Comparison of ENCODE assay signal across 12 cellular contexts in genomic region chr6:149331043-149331807, GRCh38. TPM values are rescaled to one million over a fixed set of nuclear protein-coding genes. Genes with fewer than 3 reads are reported as not detected.
DNase-seq lines count a peak whose midpoint lies in the region; ATAC-seq and TF ChIP-seq lines count a peak whose summit lies in the region.
"Had no signal": no experiment of that assay in that cellular context is flagged by ENCODE, and none has a peak within 500 bp of the region (broad histone marks: within the 10 kb centered on the region; RNA-seq: fewer than 3 reads in every experiment).

No MANE protein-coding gene starts in this region.

- H3K27ac ChIP-seq in CD4-positive, CD25-positive, alpha-beta regulatory T cell (ENCODE audit: insufficient read depth, low read length, poor library complexity, severe bottlenecking): no peak overlapping the region
- H3K27ac ChIP-seq in vagina: no peak overlapping the region
- H3K27ac ChIP-seq: brain microvascular endothelial cell had no signal

- no peaks in the 10 kb centered on the region for H3K9me3 Mint-ChIP-seq in CD4-positive, CD25-positive, alpha-beta regulatory T cell
- no peaks in the 10 kb centered on the region for H3K9me3 Mint-ChIP-seq in activated naive CD8-positive, alpha-beta T cell (ENCODE audit: low read depth)
- no peaks in the 10 kb centered on the region for H3K9me3 Mint-ChIP-seq in memory B cell

- H3K27ac Mint-ChIP-seq in CD4-positive, CD25-positive, alpha-beta regulatory T cell: peak overlapping the region; percentile 57 to 62 (median 62)
- H3K27ac Mint-ChIP-seq in activated naive CD8-positive, alpha-beta T cell: peak overlapping the region; percentile 77
- peak overlapping the region; percentile 49 for H3K27ac Mint-ChIP-seq in memory B cell

- H3K4me3 Mint-ChIP-seq in CD4-positive, CD25-positive, alpha-beta regulatory T cell: peak overlapping the region; percentile 72 to 86 (median 75)
- H3K4me3 Mint-ChIP-seq in activated naive CD8-positive, alpha-beta T cell: peak overlapping the region; percentile 68
- H3K4me3 Mint-ChIP-seq in memory B cell: no peak overlapping the region

- no peaks in the 10 kb centered on the region for H3K9me2 ChIP-seq in Loucy (replicated peaks; ENCODE audit: low read depth, low read length)

- no peaks in the 10 kb centered on the region for H3K9me3 ChIP-seq in CD4-positive, CD25-positive, alpha-beta regulatory T cell (ENCODE audit: control insufficient read depth in 2 of 2, low read length in 2 of 2)
- no peaks in the 10 kb centered on the region for H3K9me3 ChIP-seq in Loucy (ENCODE audit: insufficient read depth, low read depth, low read length)
- no peaks in the 10 kb centered on the region for H3K9me3 ChIP-seq in vagina

- no peak for ATAC-seq in CD4-positive, CD25-positive, alpha-beta regulatory T cell (ENCODE audit: low read depth in 2 of 2)
- ATAC-seq in memory B cell (ENCODE audit: low read depth) (no peak), HG03432 (IDR thresholded peaks at IDR 0.05; ENCODE audit: unreplicated experiment) (no peak), HG02588 (IDR thresholded peaks at IDR 0.05; ENCODE audit: unreplicated experiment) (no peak)

- H3K4me2 ChIP-seq in Loucy (ENCODE audit: low read depth, low read length, poor library complexity, severe bottlenecking): peak overlapping the region; percentile 8

- peaks cover 92% of the 10 kb centered on the region for H4K20me1 ChIP-seq in Loucy (ENCODE audit: insufficient read depth, low read length, poor library complexity, severe bottlenecking)

- H3K9ac ChIP-seq in Loucy (ENCODE audit: low read depth, low read length, poor library complexity, severe bottlenecking): no peak overlapping the region

- H3F3A ChIP-seq in Loucy (ENCODE audit: low read depth): no peaks in the 10 kb centered on the region; the same call in 1 of the 2 replicates

- no peaks in the 10 kb centered on the region for H3K27me3 Mint-ChIP-seq in CD4-positive, CD25-positive, alpha-beta regulatory T cell
- H3K27me3 Mint-ChIP-seq in activated naive CD8-positive, alpha-beta T cell: no peaks in the 10 kb centered on the region
- H3K27me3 Mint-ChIP-seq in memory B cell: no peaks in the 10 kb centered on the region

- peaks cover 99% of the 10 kb centered on the region for H3K79me2 ChIP-seq in Loucy (ENCODE audit: insufficient read depth, low read length)

- H2AFZ ChIP-seq in Loucy (ENCODE audit: low read length): no peak overlapping the region

- H3K36me3 ChIP-seq in CD4-positive, CD25-positive, alpha-beta regulatory T cell (ENCODE audit: control insufficient read depth, insufficient read depth, low read length): no peaks in the 10 kb centered on the region
- no peaks in the 10 kb centered on the region for H3K36me3 ChIP-seq in Loucy (ENCODE audit: insufficient read depth, low read length)
- H3K36me3 ChIP-seq in vagina: no peaks in the 10 kb centered on the region
- H3K36me3 ChIP-seq: brain microvascular endothelial cell had no signal

- peak overlapping the region; percentile 68 for H3K4me3 ChIP-seq in CD4-positive, CD25-positive, alpha-beta regulatory T cell (ENCODE audit: low read depth, low read length)
- H3K4me3 ChIP-seq in Loucy (ENCODE audit: low read length, poor library complexity, severe bottlenecking): no peak overlapping the region
- H3K4me3 ChIP-seq in vagina: no peak overlapping the region

- TF ChIP-seq CTCF in Loucy (conservative IDR thresholded peaks at IDR 0.05; ENCODE audit: low read length) (no peak), vagina (IDR thresholded peaks at IDR 0.05) (no peak)

- H3K4me1 ChIP-seq in CD4-positive, CD25-positive, alpha-beta regulatory T cell (ENCODE audit: control insufficient read depth, insufficient read depth, low read length, poor library complexity, severe bottlenecking): peaks cover 99% of the 10 kb centered on the region
- H3K4me1 ChIP-seq in Loucy (ENCODE audit: insufficient read depth, low read length, poor library complexity, severe bottlenecking): peaks cover 47% of the 10 kb centered on the region
- peaks cover 80% of the 10 kb centered on the region for H3K4me1 ChIP-seq in vagina

- no peaks in the 10 kb centered on the region for H3K36me3 Mint-ChIP-seq in CD4-positive, CD25-positive, alpha-beta regulatory T cell
- H3K36me3 Mint-ChIP-seq in activated naive CD8-positive, alpha-beta T cell: peaks cover 5% of the 10 kb centered on the region
- peaks cover 2% of the 10 kb centered on the region for H3K36me3 Mint-ChIP-seq in memory B cell

- intact Hi-C loops in vagina (cut with DNase I): no loop called here

- H3K27me3 ChIP-seq in CD4-positive, CD25-positive, alpha-beta regulatory T cell (ENCODE audit: control insufficient read depth, insufficient read depth, low read length): no peaks in the 10 kb centered on the region
- H3K27me3 ChIP-seq in Loucy (ENCODE audit: insufficient read depth, low read length, poor library complexity, severe bottlenecking) (no peaks in the 10 kb centered on the region), vagina (no peaks in the 10 kb centered on the region)
- H3K27me3 ChIP-seq: brain microvascular endothelial cell had no signal

- peaks cover 75 to 99% (median 86%) of the 10 kb centered on the region in 4 donors for H3K4me1 Mint-ChIP-seq in CD4-positive, CD25-positive, alpha-beta regulatory T cell
- peaks cover 91% of the 10 kb centered on the region for H3K4me1 Mint-ChIP-seq in activated naive CD8-positive, alpha-beta T cell (ENCODE audit: low read depth)
- peaks cover 57% of the 10 kb centered on the region for H3K4me1 Mint-ChIP-seq in memory B cell

- no peak for DNase-seq in CD4-positive, CD25-positive, alpha-beta regulatory T cell
- DNase-seq in memory B cell (ENCODE audit: low spot score in 2 of 2): no peak
- DNase-seq in amniotic stem cell (lab: John Stamatoyannopoulos, UW): no peak
- DNase-seq in vagina (ENCODE audit: extremely low spot score in 2 of 2): no peak
- DNase-seq: activated CD4-positive, alpha-beta T cell treated with anti-CD3 and anti-CD28 coated beads for 4 hours; brain microvascular endothelial cell; NCI-H446 treated with DMSO at 0.1 percent for 48 hours; RPMI8226 had no signal

- no peak for TF ChIP-seq POLR2A in vagina (IDR thresholded peaks at IDR 0.05)

RNA-seq across cellular contexts. Expression of gene TAB2, which starts 13.7 kb away (rescaled TPM):
- 180 TPM for total RNA-seq in CD4-positive, CD25-positive, alpha-beta regulatory T cell
- 10 to 100 TPM; 21.6 to 26.8 (median 22.0) TPM for polyA plus RNA-seq in CD4-positive, CD25-positive, alpha-beta regulatory T cell
- total RNA-seq in vagina: 80.5 TPM
